Comparison of ENCODE assay signal across 19 cellular contexts in the genomic region with DNA sequence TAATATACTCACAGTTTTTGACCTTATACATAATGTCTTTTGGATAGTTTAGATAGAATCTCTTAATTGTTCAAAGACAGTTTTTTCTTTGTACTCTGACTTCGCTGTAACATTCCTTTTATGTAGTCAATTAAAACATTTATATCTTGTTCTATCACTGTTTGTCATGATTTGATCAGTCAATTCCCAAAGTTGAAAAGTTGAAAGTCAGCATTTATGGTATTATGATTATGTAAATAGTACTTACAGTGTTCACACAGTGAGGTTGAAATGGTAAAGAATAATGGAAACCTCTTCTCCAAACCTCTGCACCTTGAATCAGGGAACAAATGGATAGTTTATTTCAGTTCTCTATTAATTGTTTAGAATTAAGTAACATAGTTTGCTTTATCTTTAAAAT. TPM values are rescaled to one million over a fixed set of nuclear protein-coding genes. Genes with fewer than 3 reads are reported as not detected.
DNase-seq lines count a peak whose midpoint lies in the region; ATAC-seq and TF ChIP-seq lines count a peak whose summit lies in the region.
"Had no signal": no experiment of that assay in that cellular context is flagged by ENCODE, and none has a peak within 500 bp of the region (broad histone marks: within the 10 kb centered on the region; RNA-seq: fewer than 3 reads in every experiment).

No MANE protein-coding gene starts in this region.

- H3K4me3 Mint-ChIP-seq in activated naive CD8-positive, alpha-beta T cell treated with anti-CD3 and anti-CD28 coated beads for 36 hours: no peak overlapping the region
- no peak overlapping the region for H3K4me3 Mint-ChIP-seq in activated naive CD8-positive, alpha-beta T cell treated with anti-CD3 and anti-CD28 coated beads, Interleukin-2, amount 50 U/mL, for 24 hours
- H3K4me3 Mint-ChIP-seq in activated T-helper 17 cell treated with anti-CD3 and anti-CD28 coated beads, Interleukin-2, amount 50 U/mL, for 72 hours: no peak overlapping the region
- H3K4me3 Mint-ChIP-seq in stimulated activated effector memory CD8-positive, alpha-beta T cell treated with anti-CD3 and anti-CD28 coated beads, Interleukin-12 subunit alpha, Interleukin-12 subunit beta, amount 100 ng/mL, for 72 hours: no peak overlapping the region
- H3K4me3 Mint-ChIP-seq: CD4-positive, alpha-beta T cell; CD8-positive, alpha-beta T cell had no signal

- no peak for TF ChIP-seq CTCF in adrenal gland (IDR thresholded peaks at IDR 0.05)

- intact Hi-C loops in adrenal gland (cut with DNase I): no loop called here

- H3K27me3 ChIP-seq in adrenal gland: no peaks in the 10 kb centered on the region
- H3K27me3 ChIP-seq: BLaER1 treated with 17β-estradiol and CSF1 and Interleukin-3, amounts not matched to agents 10 nM and 100 nM had no signal

- ATAC-seq in activated naive CD8-positive, alpha-beta T cell treated with anti-CD3 and anti-CD28 coated beads, Interleukin-2, amount 50 U/mL, for 24 hours: no peak
- ATAC-seq in activated T-helper 17 cell treated with anti-CD3 and anti-CD28 coated beads, Interleukin-2, amount 50 U/mL, for 72 hours (replicated peaks): no peak
- ATAC-seq in stimulated activated effector memory CD8-positive, alpha-beta T cell treated with anti-CD3 and anti-CD28 coated beads, Interleukin-12 subunit alpha, Interleukin-12 subunit beta, amount 100 ng/mL, for 72 hours: no peak
- ATAC-seq: CD8-positive, alpha-beta T cell had no signal

- H3K4me1 ChIP-seq in adrenal gland (replicated peaks in 1 of 2): no peaks in the 10 kb centered on the region
- H3K4me1 ChIP-seq: BLaER1 treated with 17β-estradiol and CSF1 and Interleukin-3, amounts not matched to agents 10 nM and 100 nM had no signal

- H3K27me3 Mint-ChIP-seq in activated naive CD8-positive, alpha-beta T cell treated with anti-CD3 and anti-CD28 coated beads for 36 hours: no peaks in the 10 kb centered on the region
- no peaks in the 10 kb centered on the region for H3K27me3 Mint-ChIP-seq in activated naive CD8-positive, alpha-beta T cell treated with anti-CD3 and anti-CD28 coated beads, Interleukin-2, amount 50 U/mL, for 24 hours
- H3K27me3 Mint-ChIP-seq in activated T-helper 17 cell treated with anti-CD3 and anti-CD28 coated beads, Interleukin-2, amount 50 U/mL, for 72 hours: no peaks in the 10 kb centered on the region
- H3K27me3 Mint-ChIP-seq: CD4-positive, alpha-beta T cell had no signal

- H3K4me3 ChIP-seq in adrenal gland: no peak overlapping the region
- H3K4me3 ChIP-seq: BLaER1 treated with 17β-estradiol and CSF1 and Interleukin-3, amounts not matched to agents 10 nM and 100 nM had no signal

- H3K9me3 Mint-ChIP-seq in activated naive CD8-positive, alpha-beta T cell treated with anti-CD3 and anti-CD28 coated beads for 36 hours: no peaks in the 10 kb centered on the region
- no peaks in the 10 kb centered on the region for H3K9me3 Mint-ChIP-seq in activated naive CD8-positive, alpha-beta T cell treated with anti-CD3 and anti-CD28 coated beads, Interleukin-2, amount 50 U/mL, for 24 hours
- H3K9me3 Mint-ChIP-seq in activated T-helper 17 cell treated with anti-CD3 and anti-CD28 coated beads, Interleukin-2, amount 50 U/mL, for 72 hours: no peaks in the 10 kb centered on the region
- H3K9me3 Mint-ChIP-seq in stimulated activated effector memory CD8-positive, alpha-beta T cell treated with anti-CD3 and anti-CD28 coated beads, Interleukin-12 subunit alpha, Interleukin-12 subunit beta, amount 100 ng/mL, for 72 hours: no peaks in the 10 kb centered on the region
- H3K9me3 Mint-ChIP-seq: CD4-positive, alpha-beta T cell had no signal

- DNase-seq in activated naive CD8-positive, alpha-beta T cell treated with anti-CD3 and anti-CD28 coated beads for 36 hours: no peak
- DNase-seq in activated naive CD8-positive, alpha-beta T cell treated with anti-CD3 and anti-CD28 coated beads, Interleukin-2, amount 50 U/mL, for 24 hours: no peak
- no peak for DNase-seq in stimulated activated effector memory CD8-positive, alpha-beta T cell treated with anti-CD3 and anti-CD28 coated beads, Interleukin-12 subunit alpha, Interleukin-12 subunit beta, amount 100 ng/mL, for 72 hours (ENCODE audit: low spot score in 2 of 2)
- DNase-seq in adrenal gland (no peak), putamen (ENCODE audit: low spot score) (no peak)
- DNase-seq: ACHN; CD4-positive, alpha-beta T cell; CD8-positive, alpha-beta T cell; DMS 273 treated with DMSO at 0.1 percent for 48 hours; DMS153; DMS53; DMS79; DND-41; EL; GF-D8 had no signal

- peaks cover 18% of the 10 kb centered on the region for H3K36me3 Mint-ChIP-seq in activated naive CD8-positive, alpha-beta T cell treated with anti-CD3 and anti-CD28 coated beads for 36 hours
- H3K36me3 Mint-ChIP-seq in activated naive CD8-positive, alpha-beta T cell treated with anti-CD3 and anti-CD28 coated beads, Interleukin-2, amount 50 U/mL, for 24 hours (ENCODE audit: low read depth): peaks cover 16% of the 10 kb centered on the region
- peaks cover 73% of the 10 kb centered on the region for H3K36me3 Mint-ChIP-seq in activated T-helper 17 cell treated with anti-CD3 and anti-CD28 coated beads, Interleukin-2, amount 50 U/mL, for 72 hours (ENCODE audit: low read depth)
- H3K36me3 Mint-ChIP-seq in stimulated activated effector memory CD8-positive, alpha-beta T cell treated with anti-CD3 and anti-CD28 coated beads, Interleukin-12 subunit alpha, Interleukin-12 subunit beta, amount 100 ng/mL, for 72 hours: peaks cover 39% of the 10 kb centered on the region

- H3K27ac Mint-ChIP-seq in activated naive CD8-positive, alpha-beta T cell treated with anti-CD3 and anti-CD28 coated beads for 36 hours: peak overlapping the region; percentile 3
- H3K27ac Mint-ChIP-seq in activated naive CD8-positive, alpha-beta T cell treated with anti-CD3 and anti-CD28 coated beads, Interleukin-2, amount 50 U/mL, for 24 hours: no peak overlapping the region
- H3K27ac Mint-ChIP-seq in activated T-helper 17 cell treated with anti-CD3 and anti-CD28 coated beads, Interleukin-2, amount 50 U/mL, for 72 hours: peak overlapping the region; percentile 10
- H3K27ac Mint-ChIP-seq in stimulated activated effector memory CD8-positive, alpha-beta T cell treated with anti-CD3 and anti-CD28 coated beads, Interleukin-12 subunit alpha, Interleukin-12 subunit beta, amount 100 ng/mL, for 72 hours: peak overlapping the region; percentile 6
- H3K27ac Mint-ChIP-seq: CD8-positive, alpha-beta T cell had no signal

- no peaks in the 10 kb centered on the region for H3K9me3 ChIP-seq in adrenal gland (replicated peaks in 1 of 3)

- no peak for TF ChIP-seq POLR2A in adrenal gland (IDR thresholded peaks at IDR 0.05)

- H3K27ac ChIP-seq in adrenal gland: no peak overlapping the region
- H3K27ac ChIP-seq: 22Rv1; BLaER1 treated with 17β-estradiol and CSF1 and Interleukin-3, amounts not matched to agents 10 nM and 100 nM; C4-2B had no signal

- WGBS in adrenal gland, 4 donors: 91 to 98% (median 95%) methylated on average over 1 of the region's 1 CpG

- no peaks in the 10 kb centered on the region for H3K4me1 Mint-ChIP-seq in activated naive CD8-positive, alpha-beta T cell treated with anti-CD3 and anti-CD28 coated beads for 36 hours
- H3K4me1 Mint-ChIP-seq in activated naive CD8-positive, alpha-beta T cell treated with anti-CD3 and anti-CD28 coated beads, Interleukin-2, amount 50 U/mL, for 24 hours: no peaks in the 10 kb centered on the region
- H3K4me1 Mint-ChIP-seq in activated T-helper 17 cell treated with anti-CD3 and anti-CD28 coated beads, Interleukin-2, amount 50 U/mL, for 72 hours: peaks cover 23% of the 10 kb centered on the region
- peaks cover 8% of the 10 kb centered on the region for H3K4me1 Mint-ChIP-seq in stimulated activated effector memory CD8-positive, alpha-beta T cell treated with anti-CD3 and anti-CD28 coated beads, Interleukin-12 subunit alpha, Interleukin-12 subunit beta, amount 100 ng/mL, for 72 hours

- H3K36me3 ChIP-seq in adrenal gland (replicated peaks in 1 of 2): peaks cover 0 to 15% of the 10 kb centered on the region in 2 donors

RNA-seq across cellular contexts. Expression of a gene that starts 26.6 kb away (rescaled TPM):
- total RNA-seq in activated naive CD8-positive, alpha-beta T cell treated with anti-CD3 and anti-CD28 coated beads for 36 hours: 1 to 10 TPM; 4.8 to 5.0 TPM
- total RNA-seq in activated T-helper 17 cell treated with anti-CD3 and anti-CD28 coated beads, Interleukin-2, amount 50 U/mL, for 72 hours: 10 to 100 TPM; 10.6 to 15.9 TPM
- 10 to 100 TPM; 25.2 to 43.4 (median 37.7) TPM for total RNA-seq in adrenal gland
- 10 to 100 TPM in 2 of 3 donors, 1 to 10 TPM in 1; 8.7 to 28.1 (median 13.4) TPM for polyA plus RNA-seq in adrenal gland

RNA-seq across cellular contexts. Expression of a gene that starts 54.8 kb away (rescaled TPM):
- 1,000 to 10,000 TPM; 2,473 to 2,489 TPM for total RNA-seq in activated naive CD8-positive, alpha-beta T cell treated with anti-CD3 and anti-CD28 coated beads for 36 hours
- 1,000 to 10,000 TPM; 2,157 to 2,530 TPM for total RNA-seq in activated T-helper 17 cell treated with anti-CD3 and anti-CD28 coated beads, Interleukin-2, amount 50 U/mL, for 72 hours
- total RNA-seq in adrenal gland: 1,000 to 10,000 TPM in 7 of 8 donors, 100 to 1,000 TPM in 1; 760 to 2,308 (median 1,655) TPM
- polyA plus RNA-seq in adrenal gland: 1,000 to 10,000 TPM; 1,857 to 3,034 (median 1,896) TPM

RNA-seq across cellular contexts. Expression of a gene that starts 54.9 kb away (rescaled TPM):
- 1 to 10 TPM; 6.4 to 6.9 TPM for total RNA-seq in activated naive CD8-positive, alpha-beta T cell treated with anti-CD3 and anti-CD28 coated beads for 36 hours
- total RNA-seq in activated T-helper 17 cell treated with anti-CD3 and anti-CD28 coated beads, Interleukin-2, amount 50 U/mL, for 72 hours: 1 to 10 TPM; 5.1 to 6.2 TPM
- total RNA-seq in adrenal gland: 10 to 100 TPM; 11.2 to 20.1 (median 15.1) TPM
- 10 to 100 TPM in 1 of 3 donors, 1 to 10 TPM in 2; 6.7 to 31.4 (median 8.0) TPM for polyA plus RNA-seq in adrenal gland
